ENCODE assay signal across 9 cellular contexts in the genomic region with DNA sequence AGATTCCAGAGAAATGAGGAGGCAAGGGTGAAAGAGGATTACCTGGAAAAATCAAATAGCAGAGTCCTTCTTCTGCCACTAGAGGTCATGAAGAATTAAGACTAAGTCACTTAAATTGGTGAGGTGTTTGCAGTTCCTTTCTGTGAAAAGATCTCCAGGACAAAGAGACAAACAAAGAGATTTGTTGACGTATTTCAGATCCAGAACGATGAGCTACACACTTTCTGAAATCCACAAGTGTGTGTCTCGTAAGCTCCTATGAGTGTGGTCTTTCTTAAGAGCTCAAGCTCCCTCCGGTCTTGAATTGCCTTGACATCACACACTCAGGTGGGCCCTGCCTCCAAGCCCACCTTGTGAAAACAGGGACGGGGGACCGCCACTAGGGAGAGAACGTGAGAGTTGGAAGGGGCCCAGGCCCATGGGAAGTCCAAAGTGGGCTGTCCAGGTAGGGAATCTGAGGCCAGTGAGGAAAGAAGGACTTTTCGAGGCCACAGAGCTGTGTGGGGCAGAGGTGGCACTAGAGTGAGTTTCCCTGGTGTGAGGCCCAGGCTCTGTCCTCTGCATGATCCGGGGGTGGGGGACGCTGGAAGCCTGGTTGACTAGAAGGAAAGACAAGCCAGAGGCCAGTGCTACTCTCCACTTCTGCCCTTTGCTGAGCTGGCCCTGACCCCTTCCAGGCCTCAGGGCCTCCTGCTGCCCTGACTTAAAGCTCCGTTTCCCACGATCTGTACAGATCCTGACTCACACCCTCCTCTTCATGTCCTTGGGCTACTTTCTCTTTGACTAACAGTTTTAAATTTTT.
A peak's percentile ranks its signal among the peaks of the same experiment; 100 is the strongest.
DNase-seq lines count a peak whose midpoint lies in the region; ATAC-seq and TF ChIP-seq lines count a peak whose summit lies in the region.
"Had no signal": no experiment of that assay in that cellular context is flagged by ENCODE, and none has a peak within 500 bp of the region (broad histone marks: within the 10 kb centered on the region; RNA-seq: fewer than 3 reads in every experiment).

No MANE protein-coding gene starts in this region.

- CTCF ChIA-PET in CD4-positive, alpha-beta T cell (lab: Charles Lee) = interaction anchor here (0.6 to 1.1 kb wide), 4 partner anchors 19 to 518 kb away, joined by 3 to 4 read pairs (median 3); no protein-coding TSS in a partner anchor

- peak in 1 of 10 experiments; percentile 13 for DNase-seq in CD4-positive, alpha-beta T cell
- peak; percentile 56 for DNase-seq in NCI-H2196 (lab: John Stamatoyannopoulos, UW; ENCODE audit: unreplicated experiment)
- no peak for DNase-seq in activated T-helper 2 cell treated with anti-CD3 and anti-CD28 coated beads, Interferon-gamma antibody, Interleukin-2, Interleukin-4, amounts not matched to agents 10 μg/mL and 5 μg/mL and 100 μg/mL, durations not matched to agents 14 hours and 24 hours and 36 hours (ENCODE audit: low spot score)
- DNase-seq in cardiac muscle cell (ENCODE audit: low read depth in 1 of 2, low spot score in 1 of 2) = peak; percentile 51 to 85
- DNase-seq in retinal pigment epithelial cell (ENCODE audit: low read depth) = no peak

- peak overlapping the region; percentile 83 for H3K27ac Mint-ChIP-seq in CD4-positive, alpha-beta T cell
- H3K27ac Mint-ChIP-seq in activated T-helper 2 cell treated with anti-CD3 and anti-CD28 coated beads, Interferon-gamma antibody, Interleukin-2, Interleukin-4, amounts not matched to agents 10 μg/mL and 5 μg/mL and 100 μg/mL, durations not matched to agents 14 hours and 24 hours and 36 hours = peak overlapping the region; percentile 23

- no peaks in the 10 kb centered on the region for H3K36me3 ChIP-seq in cardiac muscle cell
- H3K36me3 ChIP-seq: SJCRH30 had no signal

- H3K9me3 Mint-ChIP-seq in CD4-positive, alpha-beta T cell = no peaks in the 10 kb centered on the region
- no peaks in the 10 kb centered on the region for H3K9me3 Mint-ChIP-seq in activated T-helper 2 cell treated with anti-CD3 and anti-CD28 coated beads, Interferon-gamma antibody, Interleukin-2, Interleukin-4, amounts not matched to agents 10 μg/mL and 5 μg/mL and 100 μg/mL, durations not matched to agents 14 hours and 24 hours and 36 hours

- H3K27me3 Mint-ChIP-seq in CD4-positive, alpha-beta T cell = peaks cover 4% of the 10 kb centered on the region
- H3K27me3 Mint-ChIP-seq in activated T-helper 2 cell treated with anti-CD3 and anti-CD28 coated beads, Interferon-gamma antibody, Interleukin-2, Interleukin-4, amounts not matched to agents 10 μg/mL and 5 μg/mL and 100 μg/mL, durations not matched to agents 14 hours and 24 hours and 36 hours (ENCODE audit: low read depth) = peaks cover 12% of the 10 kb centered on the region

- peaks cover 28% of the 10 kb centered on the region for H3K4me1 Mint-ChIP-seq in CD4-positive, alpha-beta T cell (ENCODE audit: low read depth)
- H3K4me1 Mint-ChIP-seq in activated T-helper 2 cell treated with anti-CD3 and anti-CD28 coated beads, Interferon-gamma antibody, Interleukin-2, Interleukin-4, amounts not matched to agents 10 μg/mL and 5 μg/mL and 100 μg/mL, durations not matched to agents 14 hours and 24 hours and 36 hours (ENCODE audit: low read depth) = peaks cover 14% of the 10 kb centered on the region

- H3K27ac ChIP-seq in CD4-positive, alpha-beta T cell (ENCODE audit: low read depth, low read length) = no peak overlapping the region
- no peak overlapping the region for H3K27ac ChIP-seq in cardiac muscle cell
- H3K27ac ChIP-seq: SJCRH30 had no signal

- H3K9me3 ChIP-seq in CD4-positive, alpha-beta T cell (ENCODE audit: control insufficient read depth, low read length) = no peaks in the 10 kb centered on the region
- H3K9me3 ChIP-seq in cardiac muscle cell (ENCODE audit: low read depth) = no peaks in the 10 kb centered on the region

- no peak overlapping the region for H3K4me3 Mint-ChIP-seq in CD4-positive, alpha-beta T cell
- no peak overlapping the region for H3K4me3 Mint-ChIP-seq in activated T-helper 2 cell treated with anti-CD3 and anti-CD28 coated beads, Interferon-gamma antibody, Interleukin-2, Interleukin-4, amounts not matched to agents 10 μg/mL and 5 μg/mL and 100 μg/mL, durations not matched to agents 14 hours and 24 hours and 36 hours (ENCODE audit: low read depth)

- no peaks in the 10 kb centered on the region for H3K36me3 Mint-ChIP-seq in CD4-positive, alpha-beta T cell (ENCODE audit: low read depth)
- H3K36me3 Mint-ChIP-seq in activated T-helper 2 cell treated with anti-CD3 and anti-CD28 coated beads, Interferon-gamma antibody, Interleukin-2, Interleukin-4, amounts not matched to agents 10 μg/mL and 5 μg/mL and 100 μg/mL, durations not matched to agents 14 hours and 24 hours and 36 hours (ENCODE audit: low read depth) = no peaks in the 10 kb centered on the region

- intact Hi-C loops in CD4-positive, alpha-beta T cell (cut with DNase I, micrococcal nuclease) = loop anchor here (1.0 to 10.0 kb wide), 10 partner anchors 161 to 966 kb away; no protein-coding TSS in a partner anchor
- intact Hi-C loops in activated T-helper 2 cell treated with anti-CD3 and anti-CD28 coated beads, Interferon-gamma antibody, Interleukin-2, Interleukin-4, amounts not matched to agents 10 μg/mL and 5 μg/mL and 100 μg/mL, durations not matched to agents 14 hours and 24 hours and 36 hours (cut with micrococcal nuclease) = loop anchor here (2.0 to 10.0 kb wide), 3 partner anchors 171 to 520 kb away; no protein-coding TSS in a partner anchor

- H3K4me1 ChIP-seq in cardiac muscle cell (ENCODE audit: low read depth) = peaks cover 3% of the 10 kb centered on the region

- no peak overlapping the region for H3K4me3 ChIP-seq in cardiac muscle cell
- no peak overlapping the region for H3K4me3 ChIP-seq in retinal pigment epithelial cell (ENCODE audit: low read length)
- H3K4me3 ChIP-seq: SJCRH30 had no signal

- TF ChIP-seq CTCF in CD4-positive, alpha-beta T cell (IDR thresholded peaks at IDR 0.05) = peak; percentile 78
- TF ChIP-seq CTCF in cardiac muscle cell (IDR thresholded peaks at IDR 0.05; ENCODE audit: low read depth, low read length) = peak; percentile 59
- TF ChIP-seq CTCF in retinal pigment epithelial cell (conservative IDR thresholded peaks at IDR 0.05; ENCODE audit: low read depth, low read length) = peak; percentile 66

- ATAC-seq in CD4-positive, alpha-beta T cell (ENCODE audit: poor library complexity) = peak; percentile 86
- peak; percentile 41 for ATAC-seq in GM18909 (IDR thresholded peaks at IDR 0.05; ENCODE audit: poor library complexity, unreplicated experiment)
- no peak for ATAC-seq in GM19035 (IDR thresholded peaks at IDR 0.05; ENCODE audit: unreplicated experiment)
- ATAC-seq in GM18873 (IDR thresholded peaks at IDR 0.05; ENCODE audit: low FRiP score, unreplicated experiment) = no peak

- POLR2A ChIA-PET in CD4-positive, alpha-beta T cell (lab: Charles Lee) = interaction anchor here (0.8 to 1.5 kb wide), 6 partner anchors 168 to 520 kb away, joined by 3 to 6 read pairs (median 3); a partner anchor contains a TSS

- H3K27me3 ChIP-seq in CD4-positive, alpha-beta T cell (ENCODE audit: control insufficient read depth, insufficient read depth, low read length) = no peaks in the 10 kb centered on the region
- H3K27me3 ChIP-seq in cardiac muscle cell = peaks cover 8% of the 10 kb centered on the region

Comparison
In these comparisons a context has a peak if more than half of its experiments do, and no peak if none do; other contexts are left out.
1. ATAC-seq: peak in CD4-positive, alpha-beta T cell (single experiment) and GM18909 (single experiment); none in GM19035 (single experiment) and GM18873 (single experiment).
2. DNase-seq: peak in NCI-H2196 (single experiment) and cardiac muscle cell (2 of 2); none in activated T-helper 2 cell treated with anti-CD3 and anti-CD28 coated beads, Interferon-gamma antibody, Interleukin-2, Interleukin-4, amounts not matched to agents 10 μg/mL and 5 μg/mL and 100 μg/mL, durations not matched to agents 14 hours and 24 hours and 36 hours (single experiment) and retinal pigment epithelial cell (single experiment).
3. Peak in every context shown above with its lines, with median percentiles within 50 percentile points of each other: CTCF ChIP-seq.